ENCODE assay signal across 8 cellular contexts in the genomic region with DNA sequence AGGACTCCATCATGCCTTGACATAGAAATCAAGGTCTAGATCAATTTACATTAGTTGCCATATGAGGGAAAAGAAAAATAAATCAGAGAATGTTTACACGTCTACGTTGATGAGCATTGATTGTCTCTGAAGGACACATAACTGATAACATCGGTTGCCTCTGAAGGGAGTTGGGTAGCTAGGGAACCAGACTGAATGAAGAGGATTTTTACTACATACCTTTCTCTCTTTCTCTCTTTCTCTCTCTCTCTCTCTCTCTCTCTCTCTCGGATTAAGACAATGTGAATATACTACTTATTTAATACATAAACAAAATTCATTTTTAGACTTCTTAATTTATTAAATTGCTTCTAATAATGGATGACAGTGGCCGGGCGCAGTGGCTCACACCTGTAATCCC.
"Had no signal": no experiment of that assay in that cellular context is flagged by ENCODE, and none has a peak within 500 bp of the region (broad histone marks: within the 10 kb centered on the region; RNA-seq: fewer than 3 reads in every experiment).

No MANE protein-coding gene starts in this region.

- ATAC-seq: GM12878 had no signal

- FAIRE-seq: G401.6, GM12878, GM12891, GM12892, GM18507, GM19239 had no signal

- H3K4me3 ChIP-seq: GM12878 had no signal

- DNase-seq: GDM1, GF-D8 had no signal
